Comparison of ENCODE assay signal across 29 cellular contexts in the genomic region with DNA sequence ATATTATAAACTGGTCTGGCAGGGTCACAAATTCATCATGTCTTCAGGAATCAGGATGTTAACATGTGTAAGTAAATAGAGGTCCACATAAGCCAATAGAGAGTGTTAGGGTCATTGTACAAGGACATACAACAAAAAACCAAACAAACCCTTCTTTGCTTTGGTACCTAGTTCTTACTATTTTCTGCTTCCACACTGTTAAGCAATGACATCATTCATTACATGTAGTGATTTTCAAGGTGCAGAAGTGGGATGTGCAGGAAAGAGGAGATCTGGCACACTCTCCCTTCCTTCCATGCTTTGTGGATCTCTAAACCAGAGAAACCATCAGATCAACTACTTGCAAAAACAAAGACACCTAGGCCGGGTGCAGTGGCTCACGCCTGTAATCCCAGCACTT.
"Had no signal": no experiment of that assay in that cellular context is flagged by ENCODE, and none has a peak within 500 bp of the region (broad histone marks: within the 10 kb centered on the region; RNA-seq: fewer than 3 reads in every experiment).

No MANE protein-coding gene starts in this region.

- DNase-seq: activated CD4-positive, alpha-beta T cell treated with anti-CD3 and anti-CD28 coated beads for 36 hours; activated CD4-positive, alpha-beta T cell treated with anti-CD3 and anti-CD28 coated beads, Interleukin-2, amount 50 U/mL, for 4 hours; activated CD4-positive, CD25-positive, alpha-beta regulatory T cell; activated CD8-positive, alpha-beta memory T cell treated with anti-CD3 and anti-CD28 coated beads, Interleukin-2, amount 50 U/mL, for 4 hours; activated naive CD8-positive, alpha-beta T cell treated with anti-CD3 and anti-CD28 coated beads, Interleukin-2, amount 10 ng/mL, durations not matched to agents 7 days and 5 days; activated T-cell treated with anti-CD3 and anti-CD28 coated beads, Interleukin-2, amount 50 U/mL, for 4 hours; cerebellar nuclear complex; colonic mucosa; effector CD8-positive, alpha-beta T cell; gastrocnemius medialis; islet precursor cell; left ventricle myocardium inferior; mesendoderm; mucosa of descending colon; nucleus accumbens; pancreas; retina; sigmoid colon; small intestine; stimulated activated CD4-positive, alpha-beta T cell treated with anti-CD3 and anti-CD28 coated beads, Interleukin-4, amount 100 ng/mL, for 24 hours; stimulated activated naive CD8-positive, alpha-beta T cell treated with anti-CD3 and anti-CD28 coated beads, Interleukin-15, amount 100 ng/mL, for 72 hours; substantia nigra; uterus had no signal

- H3K4me1 Mint-ChIP-seq: brain, neural crest cell had no signal

- ATAC-seq: activated CD4-positive, alpha-beta T cell treated with anti-CD3 and anti-CD28 coated beads for 36 hours; activated T-cell treated with anti-CD3 and anti-CD28 coated beads, Interleukin-2, amount 50 U/mL, for 4 hours; gastrocnemius medialis; mucosa of descending colon; pancreas; stimulated activated effector memory CD8-positive, alpha-beta T cell treated with anti-CD3 and anti-CD28 coated beads, Interleukin-12 subunit alpha, Interleukin-12 subunit beta, amount 100 ng/mL, for 72 hours; stimulated activated naive CD8-positive, alpha-beta T cell treated with anti-CD3 and anti-CD28 coated beads, Interleukin-15, amount 100 ng/mL, for 72 hours had no signal

- FAIRE-seq: pancreas, small intestine had no signal

- H3K4me3 Mint-ChIP-seq: activated CD4-positive, alpha-beta T cell treated with anti-CD3 and anti-CD28 coated beads for 36 hours; activated naive CD8-positive, alpha-beta T cell treated with anti-CD3 and anti-CD28 coated beads, Interleukin-2, amount 10 ng/mL, durations not matched to agents 7 days and 5 days; activated T-cell treated with anti-CD3 and anti-CD28 coated beads, Interleukin-2, amount 50 U/mL, for 4 hours; brain; neural crest cell; stimulated activated effector memory CD8-positive, alpha-beta T cell treated with anti-CD3 and anti-CD28 coated beads, Interleukin-12 subunit alpha, Interleukin-12 subunit beta, amount 100 ng/mL, for 72 hours; stimulated activated naive CD8-positive, alpha-beta T cell treated with anti-CD3 and anti-CD28 coated beads, Interleukin-15, amount 100 ng/mL, for 72 hours; T-helper 2 cell treated with Interferon-gamma antibody and Interleukin-4, amounts not matched to agents 5 μg/mL and 100 μg/mL, for 36 hours; type B pancreatic cell had no signal

- H3K9me3 Mint-ChIP-seq: activated naive CD8-positive, alpha-beta T cell treated with anti-CD3 and anti-CD28 coated beads, Interleukin-2, amount 10 ng/mL, durations not matched to agents 7 days and 5 days; activated T-cell treated with anti-CD3 and anti-CD28 coated beads, Interleukin-2, amount 50 U/mL, for 4 hours; activated T-helper 2 cell treated with anti-CD3 and anti-CD28 coated beads, Interferon-gamma antibody, Interleukin-2, Interleukin-4, amounts not matched to agents 10 μg/mL and 5 μg/mL and 100 μg/mL, durations not matched to agents 14 hours and 24 hours and 36 hours; brain; neural crest cell; stimulated activated effector memory CD8-positive, alpha-beta T cell treated with anti-CD3 and anti-CD28 coated beads, Interleukin-12 subunit alpha, Interleukin-12 subunit beta, amount 100 ng/mL, for 72 hours; stimulated activated naive CD8-positive, alpha-beta T cell treated with anti-CD3 and anti-CD28 coated beads, Interleukin-15, amount 100 ng/mL, for 72 hours; T-helper 2 cell treated with Interferon-gamma antibody and Interleukin-4, amounts not matched to agents 5 μg/mL and 100 μg/mL, for 36 hours; type B pancreatic cell had no signal

- H3K27ac Mint-ChIP-seq: activated CD4-positive, alpha-beta T cell treated with anti-CD3 and anti-CD28 coated beads for 36 hours; activated naive CD8-positive, alpha-beta T cell treated with anti-CD3 and anti-CD28 coated beads, Interleukin-2, amount 10 ng/mL, durations not matched to agents 7 days and 5 days; activated T-helper 2 cell treated with anti-CD3 and anti-CD28 coated beads, Interferon-gamma antibody, Interleukin-2, Interleukin-4, amounts not matched to agents 10 μg/mL and 5 μg/mL and 100 μg/mL, durations not matched to agents 14 hours and 24 hours and 36 hours; stimulated activated effector memory CD8-positive, alpha-beta T cell treated with anti-CD3 and anti-CD28 coated beads, Interleukin-12 subunit alpha, Interleukin-12 subunit beta, amount 100 ng/mL, for 72 hours; T-helper 2 cell treated with Interferon-gamma antibody and Interleukin-4, amounts not matched to agents 5 μg/mL and 100 μg/mL, for 36 hours; type B pancreatic cell had no signal

- H3K27me3 Mint-ChIP-seq: activated CD4-positive, alpha-beta T cell treated with anti-CD3 and anti-CD28 coated beads for 36 hours; activated naive CD8-positive, alpha-beta T cell treated with anti-CD3 and anti-CD28 coated beads, Interleukin-2, amount 10 ng/mL, durations not matched to agents 7 days and 5 days; brain; stimulated activated naive CD8-positive, alpha-beta T cell treated with anti-CD3 and anti-CD28 coated beads, Interleukin-15, amount 100 ng/mL, for 72 hours; type B pancreatic cell had no signal
